9 cellular contexts compared by ENCODE assay signal in genomic region chr12:50246873-50247612, GRCh38. TPM values are rescaled to one million over a fixed set of nuclear protein-coding genes. Genes with fewer than 3 reads are reported as not detected.
DNase-seq lines count a peak whose midpoint lies in the region; ATAC-seq and TF ChIP-seq lines count a peak whose summit lies in the region.
"Had no signal": no experiment of that assay in that cellular context is flagged by ENCODE, and none has a peak within 500 bp of the region (broad histone marks: within the 10 kb centered on the region; RNA-seq: fewer than 3 reads in every experiment).

No MANE protein-coding gene starts in this region.

- H3K9me3 Mint-ChIP-seq in activated T-cell treated with anti-CD3 and anti-CD28 coated beads, Interleukin-2, amount 50 U/mL, for 24 hours = no peaks in the 10 kb centered on the region

- TF ChIP-seq CTCF in heart left ventricle (IDR thresholded peaks at IDR 0.05) (no peak), spleen (IDR thresholded peaks at IDR 0.05 in 8 of 11, conservative IDR thresholded peaks at IDR 0.05 in 3 of 11) (no peak)

- peaks cover 0 to 70% (median 21%) of the 10 kb centered on the region in 12 donors for H3K4me1 ChIP-seq in heart left ventricle
- H3K4me1 ChIP-seq in spleen = peaks cover 0 to 11% (median 2%) of the 10 kb centered on the region in 6 donors

- H3K27ac ChIP-seq in heart left ventricle (peak overlapping the region in 10 of 12 donors; percentile 33 to 84 (median 64)), spleen (peak overlapping the region in 4 of 8 donors; percentile 46 to 54 (median 52))
- H3K27ac ChIP-seq: SK-N-MC had no signal

- peaks cover 61% of the 10 kb centered on the region for H3K4me1 Mint-ChIP-seq in activated T-cell treated with anti-CD3 and anti-CD28 coated beads, Interleukin-2, amount 50 U/mL, for 24 hours (ENCODE audit: low read depth)

- ATAC-seq in GM18505 (IDR thresholded peaks at IDR 0.05; ENCODE audit: unreplicated experiment) (peak; percentile 46), heart left ventricle (peak; percentile 87 to 95 (median 90)), GM18498 (IDR thresholded peaks at IDR 0.05; ENCODE audit: unreplicated experiment) (no peak)

- DNase-seq in HS-27A (ENCODE audit: low read depth) (peak; percentile 97), heart left ventricle (peak in 4 of 5 donors; percentile 81 to 86 (median 84)), spleen (no peak), SK-N-DZ (ENCODE audit: low spot score) (no peak)
- DNase-seq in activated T-cell treated with anti-CD3 and anti-CD28 coated beads, Interleukin-2, amount 50 U/mL, for 24 hours = peak; percentile 62
- peak; percentile 32 to 38 for DNase-seq in stimulated activated CD4-positive, alpha-beta T cell treated with anti-CD3 and anti-CD28 coated beads, Interleukin-15, amount 100 ng/mL, for 48 hours (ENCODE audit: low read depth in 2 of 2)

- H3K27me3 ChIP-seq in heart left ventricle (no peaks in the 10 kb centered on the region), spleen (replicated peaks in 1 of 7) (no peaks in the 10 kb centered on the region)

- peaks cover 12% of the 10 kb centered on the region for H3K36me3 Mint-ChIP-seq in activated T-cell treated with anti-CD3 and anti-CD28 coated beads, Interleukin-2, amount 50 U/mL, for 24 hours (ENCODE audit: low read depth)

- 29 to 55% (median 41%) methylated on average over 3 of the region's 3 CpGs for WGBS in heart left ventricle, 4 donors
- 57 to 81% (median 64%) methylated on average over 3 of the region's 3 CpGs for WGBS in spleen, 5 donors

- peak overlapping the region; percentile 76 for H3K4me3 Mint-ChIP-seq in activated T-cell treated with anti-CD3 and anti-CD28 coated beads, Interleukin-2, amount 50 U/mL, for 24 hours

- H3K4me3 ChIP-seq in heart left ventricle (no peak overlapping the region), spleen (no peak overlapping the region)
- H3K4me3 ChIP-seq: SK-N-MC had no signal

- intact Hi-C loops in heart left ventricle (cut with DNase I) (no loop called here), spleen (cut with DNase I; ENCODE audit: low total_unique reads) (no loop called here)

- peaks cover 0 to 32% (median 8%) of the 10 kb centered on the region in 9 donors for H3K36me3 ChIP-seq in heart left ventricle
- peaks cover 0 to 18% (median 0%) of the 10 kb centered on the region in 6 donors for H3K36me3 ChIP-seq in spleen

- H3K9me3 ChIP-seq in heart left ventricle (no peaks in the 10 kb centered on the region), spleen (no peaks in the 10 kb centered on the region)

- no peak for TF ChIP-seq POLR2A in GM18505 (IDR thresholded peaks at IDR 0.05; ENCODE audit: borderline replicate concordance, extremely low read depth, insufficient read depth, insufficient read length)
- no peak for TF ChIP-seq POLR2A in heart left ventricle (IDR thresholded peaks at IDR 0.05)
- TF ChIP-seq POLR2A in spleen (IDR thresholded peaks at IDR 0.05) = no peak

- H3K27me3 Mint-ChIP-seq in activated T-cell treated with anti-CD3 and anti-CD28 coated beads, Interleukin-2, amount 50 U/mL, for 24 hours = no peaks in the 10 kb centered on the region

- H3K27ac Mint-ChIP-seq in activated T-cell treated with anti-CD3 and anti-CD28 coated beads, Interleukin-2, amount 50 U/mL, for 24 hours = peak overlapping the region; percentile 92

RNA-seq across cellular contexts. Expression of gene LIMA1, which starts 36.3 kb away (rescaled TPM):
- 10 to 100 TPM; 12.7 to 38.8 (median 14.8) TPM for total RNA-seq in heart left ventricle
- polyA plus RNA-seq in heart left ventricle = 10 to 100 TPM; 11.6 to 13.1 TPM
- 100 to 1,000 TPM in 1 of 7 donors, 10 to 100 TPM in 6; 59.5 to 102 (median 64.3) TPM for total RNA-seq in spleen
- 10 to 100 TPM; 15.3 to 45.1 (median 22.7) TPM for polyA plus RNA-seq in spleen
- polyA plus RNA-seq in SK-N-DZ (2014; cell fraction: cytosol; rRNA removed) = 37.8 and 40.5 TPM in 2 replicates
- 19.7 and 26.9 TPM in 2 replicates for polyA plus RNA-seq in SK-N-DZ (2014; cell fraction: nucleus; rRNA removed)

Comparison
In these comparisons a context has a peak if more than half of its experiments do, and no peak if none do; other contexts are left out.
1. DNase-seq: peak in HS-27A (single experiment), activated T-cell treated with anti-CD3 and anti-CD28 coated beads, Interleukin-2, amount 50 U/mL, for 24 hours (single experiment), heart left ventricle (4 of 5) and stimulated activated CD4-positive, alpha-beta T cell treated with anti-CD3 and anti-CD28 coated beads, Interleukin-15, amount 100 ng/mL, for 48 hours (2 of 2); none in spleen (single experiment) and SK-N-DZ (single experiment).